29 cellular contexts compared by ENCODE assay signal in the genomic region with DNA sequence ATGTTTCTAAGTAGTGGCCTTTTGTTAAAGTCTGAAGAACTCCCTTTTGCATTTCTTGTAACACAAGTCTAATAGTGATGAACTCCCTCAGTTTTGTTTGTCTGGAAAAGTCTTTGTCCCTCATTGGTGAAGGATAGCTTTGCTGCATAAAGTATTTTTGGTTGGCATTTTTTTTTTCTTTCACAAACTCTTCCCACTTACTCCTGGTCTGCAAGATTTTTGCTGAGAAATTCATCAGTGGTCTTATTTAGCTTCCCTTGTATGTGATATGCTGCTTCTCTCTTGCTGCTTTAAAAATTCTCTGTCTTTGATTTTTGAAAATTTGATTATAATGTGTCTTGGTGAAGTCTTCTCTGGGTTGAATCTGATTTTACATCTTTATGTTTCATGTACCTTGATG.
"Had no signal": no experiment of that assay in that cellular context is flagged by ENCODE, and none has a peak within 500 bp of the region (broad histone marks: within the 10 kb centered on the region; RNA-seq: fewer than 3 reads in every experiment).

No MANE protein-coding gene starts in this region.

- ATAC-seq: heart right ventricle; left colon; left ventricle myocardium superior; mucosa of descending colon; sciatic nerve; stimulated activated naive CD8-positive, alpha-beta T cell treated with anti-CD3 and anti-CD28 coated beads, Interleukin-15, amount 100 ng/mL, for 72 hours had no signal

- H2AFZ ChIP-seq: neural progenitor cell, parathyroid adenoma had no signal

- H3K4me1 ChIP-seq: colonic mucosa, esophagus squamous epithelium, heart right ventricle, neural progenitor cell, parathyroid adenoma, suprapubic skin, vagina had no signal

- H3K9ac ChIP-seq: neural progenitor cell, parathyroid adenoma had no signal

- DNase-seq: colonic mucosa; dermis blood vessel endothelial cell; effector memory CD4-positive, alpha-beta T cell; esophagus squamous epithelium; foreskin melanocyte; glutamatergic neuron; heart right ventricle; hypothalamus; immature natural killer cell; islet precursor cell; kidney glomerular epithelial cell; left colon; left ventricle myocardium superior; mucosa of descending colon; naive B cell; stimulated activated CD4-positive, alpha-beta T cell treated with anti-CD3 and anti-CD28 coated beads, Interleukin-12 subunit alpha, Interleukin-12 subunit beta, amount 100 ng/mL, for 4 hours; stimulated activated CD4-positive, alpha-beta T cell treated with anti-CD3 and anti-CD28 coated beads, Interleukin-1b, Interleukin-23, amount 100 ng/mL, for 48 hours; stimulated activated CD4-positive, alpha-beta T cell treated with anti-CD3 and anti-CD28 coated beads, Interleukin-4, amount 100 ng/mL, for 1 hour; stimulated activated CD8-positive, alpha-beta memory T cell treated with anti-CD3 and anti-CD28 coated beads, Interleukin-4, amount 100 ng/mL, for 48 hours; stimulated activated naive CD4-positive, alpha-beta T cell; stimulated activated naive CD8-positive, alpha-beta T cell treated with anti-CD3 and anti-CD28 coated beads, Interleukin-15, amount 100 ng/mL, for 72 hours; trophoblast cell had no signal

- H3K27ac ChIP-seq: colonic mucosa, esophagus squamous epithelium, heart right ventricle, neural progenitor cell, parathyroid adenoma, suprapubic skin, vagina had no signal

- H3K36me3 ChIP-seq: colonic mucosa, esophagus squamous epithelium, suprapubic skin had no signal

- H3K27me3 ChIP-seq: colonic mucosa, esophagus squamous epithelium, heart right ventricle, neural progenitor cell, suprapubic skin, vagina had no signal

- H3K9me3 ChIP-seq: colonic mucosa had no signal

- H3K4me3 ChIP-seq: colonic mucosa, esophagus squamous epithelium, heart right ventricle, lung, mucosa of descending colon, neural progenitor cell, smooth muscle cell, suprapubic skin, vagina had no signal

- H3K4me2 ChIP-seq: neural progenitor cell, smooth muscle cell had no signal
